In the genomic region with DNA sequence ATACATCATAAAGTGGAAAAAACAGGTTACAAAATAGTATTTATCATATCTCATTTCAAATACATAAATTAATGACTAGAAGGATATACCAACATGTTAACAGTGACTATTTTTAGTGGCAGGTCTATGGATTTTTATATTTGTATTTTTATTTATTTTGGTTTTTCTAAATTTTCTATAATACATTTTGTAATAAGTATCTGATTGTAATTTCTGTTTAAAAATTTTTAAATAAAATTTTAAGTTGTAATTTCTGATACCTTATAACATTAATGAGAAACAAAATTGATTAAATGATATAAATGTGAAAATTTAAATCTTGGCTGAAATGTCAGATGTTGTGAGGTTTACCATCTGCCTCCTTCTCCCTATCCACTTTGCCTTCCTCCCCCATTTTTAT, we compare ENCODE assay signal across 9 cellular contexts. TPM values are rescaled to one million over a fixed set of nuclear protein-coding genes. Genes with fewer than 3 reads are reported as not detected.
DNase-seq lines count a peak whose midpoint lies in the region; ATAC-seq, FAIRE-seq and TF ChIP-seq lines count a peak whose summit lies in the region.
"Had no signal": no experiment of that assay in that cellular context is flagged by ENCODE, and none has a peak within 500 bp of the region (broad histone marks: within the 10 kb centered on the region; RNA-seq: fewer than 3 reads in every experiment).

No MANE protein-coding gene starts in this region.

- peak; percentile 49 for FAIRE-seq in TTC549 (lab: Jason Lieb, UNC)

- peak overlapping the region; percentile 95 to 99 for H3K4me3 Mint-ChIP-seq in activated T-cell treated with anti-CD3 and anti-CD28 coated beads, Interleukin-2, amount 50 U/mL, for 72 hours
- H3K4me3 Mint-ChIP-seq in stimulated activated naive B cell treated with anti-CD40 and anti-IgM and Interleukin-4, amounts not matched to agents 10 μg/mL and 1 μg/mL and 100 μg/mL, for 72 hours, result peak overlapping the region; percentile 14 to 31

- peaks cover 21% of the 10 kb centered on the region for H3K4me1 Mint-ChIP-seq in activated T-cell treated with anti-CD3 and anti-CD28 coated beads, Interleukin-2, amount 50 U/mL, for 72 hours (ENCODE audit: low read depth)
- H3K4me1 Mint-ChIP-seq in stimulated activated naive B cell treated with anti-CD40 and anti-IgM and Interleukin-4, amounts not matched to agents 10 μg/mL and 1 μg/mL and 100 μg/mL, for 72 hours, result peaks cover 2 to 4% of the 10 kb centered on the region in 2 donors

- no peaks in the 10 kb centered on the region for H3K27me3 Mint-ChIP-seq in activated T-cell treated with anti-CD3 and anti-CD28 coated beads, Interleukin-2, amount 50 U/mL, for 72 hours (ENCODE audit: low read depth)
- H3K27me3 Mint-ChIP-seq in stimulated activated naive B cell treated with anti-CD40 and anti-IgM and Interleukin-4, amounts not matched to agents 10 μg/mL and 1 μg/mL and 100 μg/mL, for 72 hours, result no peaks in the 10 kb centered on the region

- H3K4me3 ChIP-seq in fibroblast of the aortic adventitia (ENCODE audit: low read depth, low read length), result peak overlapping the region; percentile 75

- TF ChIP-seq CTCF in fibroblast of the aortic adventitia (IDR thresholded peaks at IDR 0.05; ENCODE audit: insufficient read depth, low read length), result no peak

- DNase-seq in activated T-cell treated with anti-CD3 and anti-CD28 coated beads, Interleukin-2, amount 50 U/mL, for 72 hours, result no peak
- no peak for DNase-seq in activated T-cell treated with anti-CD3 and anti-CD28 coated beads, Interleukin-2, amount 50 U/mL, for 1 hour
- no peak for DNase-seq in fibroblast of the aortic adventitia (ENCODE audit: low read depth)
- DNase-seq in stimulated activated naive B cell treated with anti-CD40 and anti-IgM and Interleukin-4, amounts not matched to agents 10 μg/mL and 1 μg/mL and 100 μg/mL, for 72 hours, result no peak
- no peak for DNase-seq in RKO (ENCODE audit: low spot score)
- DNase-seq in NCI-H2171 treated with DMSO at 0.1 percent for 48 hours (lab: John Stamatoyannopoulos, UW), result no peak
- DNase-seq: NCI-H1436 treated with DMSO at 0.1 percent for 48 hours had no signal

- no peaks in the 10 kb centered on the region for H3K9me3 Mint-ChIP-seq in activated T-cell treated with anti-CD3 and anti-CD28 coated beads, Interleukin-2, amount 50 U/mL, for 72 hours
- H3K9me3 Mint-ChIP-seq in stimulated activated naive B cell treated with anti-CD40 and anti-IgM and Interleukin-4, amounts not matched to agents 10 μg/mL and 1 μg/mL and 100 μg/mL, for 72 hours, result no peaks in the 10 kb centered on the region

- H3K36me3 Mint-ChIP-seq in activated T-cell treated with anti-CD3 and anti-CD28 coated beads, Interleukin-2, amount 50 U/mL, for 72 hours (ENCODE audit: insufficient read depth in 2 of 2), result peaks cover 4 to 19% of the 10 kb centered on the region in 2 donors
- H3K36me3 Mint-ChIP-seq in stimulated activated naive B cell treated with anti-CD40 and anti-IgM and Interleukin-4, amounts not matched to agents 10 μg/mL and 1 μg/mL and 100 μg/mL, for 72 hours, result peaks cover 4 to 10% of the 10 kb centered on the region in 2 donors

- peak overlapping the region; percentile 88 for H3K27ac Mint-ChIP-seq in activated T-cell treated with anti-CD3 and anti-CD28 coated beads, Interleukin-2, amount 50 U/mL, for 72 hours
- H3K27ac Mint-ChIP-seq in stimulated activated naive B cell treated with anti-CD40 and anti-IgM and Interleukin-4, amounts not matched to agents 10 μg/mL and 1 μg/mL and 100 μg/mL, for 72 hours, result no peak overlapping the region

- no peak for ATAC-seq in activated T-cell treated with anti-CD3 and anti-CD28 coated beads, Interleukin-2, amount 50 U/mL, for 72 hours (replicated peaks in 1 of 2)
- ATAC-seq in stimulated activated naive B cell treated with anti-CD40 and anti-IgM and Interleukin-4, amounts not matched to agents 10 μg/mL and 1 μg/mL and 100 μg/mL, for 72 hours (replicated peaks), result no peak
- no peak for ATAC-seq in GM21360 (IDR thresholded peaks at IDR 0.05; ENCODE audit: unreplicated experiment)

RNA-seq across cellular contexts. Expression of gene NONO, which starts 2.5 kb away (rescaled TPM):
- 100 to 1,000 TPM; 539 to 564 TPM for total RNA-seq in activated T-cell treated with anti-CD3 and anti-CD28 coated beads, Interleukin-2, amount 50 U/mL, for 72 hours
- 330 and 444 TPM in 2 replicates for total RNA-seq in fibroblast of the aortic adventitia (ENCODE audit: low replicate concordance)

RNA-seq across cellular contexts. Expression of gene ITGB1BP2, which starts 15.6 kb away (rescaled TPM):
- 1 to 10 TPM; 6.9 to 7.4 TPM for total RNA-seq in activated T-cell treated with anti-CD3 and anti-CD28 coated beads, Interleukin-2, amount 50 U/mL, for 72 hours
- total RNA-seq in fibroblast of the aortic adventitia (ENCODE audit: low replicate concordance), result 2.6 and 6.2 TPM in 2 replicates

RNA-seq across cellular contexts. Expression of gene ZMYM3, which starts 32.0 kb away (rescaled TPM):
- total RNA-seq in activated T-cell treated with anti-CD3 and anti-CD28 coated beads, Interleukin-2, amount 50 U/mL, for 72 hours, result 10 to 100 TPM; 26.9 to 36.1 TPM
- total RNA-seq in fibroblast of the aortic adventitia (ENCODE audit: low replicate concordance), result 10.6 and 20.3 TPM in 2 replicates
